In genomic region chr17:2309338-2310143, GRCh38 we compare ENCODE assay signal across 1 cellular context.
TF ChIP-seq lines count a peak whose summit lies in the region.

No MANE protein-coding gene starts in this region.

TF ChIP-seq in GM12891, 5 proteins besides CTCF, POLR2A, EP300 and RAD21 (continued from another document):
- TF ChIP-seq POU2F2 (IDR thresholded peaks at IDR 0.05; ENCODE audit: low read depth, low read length) (no peak), PAX5 (IDR thresholded peaks at IDR 0.05; ENCODE audit: insufficient read depth, low read length, severe bottlenecking) (no peak), POLR2AphosphoS5 (IDR thresholded peaks at IDR 0.05; ENCODE audit: low read depth, low read length) (no peak), SPI1 (IDR thresholded peaks at IDR 0.05; ENCODE audit: low read depth, low read length) (no peak)
TF ChIP-seq in GM12891: peak in this region for 0.
